In the genomic region with DNA sequence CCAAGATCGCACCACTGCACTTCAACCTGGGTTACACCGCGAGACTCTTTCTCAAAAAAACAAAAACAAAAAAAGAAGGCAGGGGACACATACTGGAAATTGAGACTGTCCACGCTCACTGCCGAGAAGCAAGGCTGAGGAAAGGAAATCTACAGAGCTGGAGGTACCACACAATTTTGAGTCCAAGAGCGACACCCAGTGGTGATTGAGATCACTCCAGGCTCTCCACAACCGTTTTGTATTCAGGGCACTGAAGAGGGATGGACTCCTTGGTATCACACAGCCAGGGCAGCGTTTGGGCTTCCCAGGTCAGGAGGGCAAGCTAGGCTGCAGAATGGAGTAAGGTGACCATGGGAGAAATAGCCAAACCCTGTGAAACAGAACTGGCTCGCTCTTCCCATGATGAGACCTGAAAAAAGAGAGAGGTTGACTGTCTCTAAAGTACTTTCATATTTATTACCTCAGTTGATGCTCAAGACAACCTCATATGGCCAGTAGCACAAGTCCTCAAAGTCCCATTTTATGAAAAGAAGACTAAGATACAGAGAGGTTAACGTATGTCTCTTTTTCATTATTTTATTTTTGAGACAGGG, we compare ENCODE assay signal across 8 cellular contexts.
DNase-seq lines count a peak whose midpoint lies in the region; ATAC-seq lines count a peak whose summit lies in the region.

No MANE protein-coding gene starts in this region.

- no peak overlapping the region for H3K27ac ChIP-seq in SJSA1

- ATAC-seq in GM21576 (IDR thresholded peaks at IDR 0.05; ENCODE audit: unreplicated experiment) (peak; percentile 73), GM21515 (IDR thresholded peaks at IDR 0.05; ENCODE audit: unreplicated experiment) (no peak)

- no peaks in the 10 kb centered on the region for H3K9me3 Mint-ChIP-seq in activated naive CD4-positive, alpha-beta T cell treated with anti-CD3 and anti-CD28 coated beads for 36 hours

- H3K27me3 ChIP-seq in SJSA1 (replicated peaks) = peaks cover 19% of the 10 kb centered on the region

- CTCF ChIA-PET in activated naive CD4-positive, alpha-beta T cell treated with anti-CD3 and anti-CD28 coated beads for 36 hours (lab: Charles Lee) = interaction anchor here (0.6 to 2.5 kb wide), 8 partner anchors 9 to 617 kb away, joined by 3 to 17 read pairs (median 6); a partner anchor contains a TSS

- no peaks in the 10 kb centered on the region for H3K9me3 ChIP-seq in SJSA1 (replicated peaks)

- no peaks in the 10 kb centered on the region for H3K36me3 Mint-ChIP-seq in activated naive CD4-positive, alpha-beta T cell treated with anti-CD3 and anti-CD28 coated beads for 36 hours (ENCODE audit: low read depth)

- peaks cover 9% of the 10 kb centered on the region for H3K27me3 Mint-ChIP-seq in activated naive CD4-positive, alpha-beta T cell treated with anti-CD3 and anti-CD28 coated beads for 36 hours (ENCODE audit: low read depth)

- no peaks in the 10 kb centered on the region for H3K4me1 ChIP-seq in SJSA1 (replicated peaks)

- H3K36me3 ChIP-seq in SJSA1 = no peaks in the 10 kb centered on the region

- no peak overlapping the region for H3K4me3 Mint-ChIP-seq in activated naive CD4-positive, alpha-beta T cell treated with anti-CD3 and anti-CD28 coated beads for 36 hours

- no peaks in the 10 kb centered on the region for H3K4me1 Mint-ChIP-seq in activated naive CD4-positive, alpha-beta T cell treated with anti-CD3 and anti-CD28 coated beads for 36 hours (ENCODE audit: low read depth)

- intact Hi-C loops in activated naive CD4-positive, alpha-beta T cell treated with anti-CD3 and anti-CD28 coated beads for 36 hours (cut with micrococcal nuclease) = loop anchor here (1.0 to 5.0 kb wide), 4 partner anchors 46 to 1114 kb away; no protein-coding TSS in a partner anchor
- intact Hi-C loops in posterior cingulate gyrus (cut with DNase I) = loop anchor here (5.0 kb wide), 1 partner anchor 1115 kb away; no protein-coding TSS in a partner anchor

- no peak overlapping the region for H3K4me3 ChIP-seq in SJSA1

- DNase-seq in CD1c-positive myeloid dendritic cell (ENCODE audit: extremely low spot score) (peak; percentile 55), NCI-H1092 treated with DMSO at 0.1 percent for 48 hours (lab: John Stamatoyannopoulos, UW) (peak; percentile 74), SJSA1 (ENCODE audit: low read depth in 1 of 2, low spot score in 2 of 2) (peak; percentile 54 to 62), glomerular endothelial cell (ENCODE audit: extremely low read depth, low read depth, low spot score) (peak; percentile 29), posterior cingulate gyrus (peak; percentile 46 to 94 (median 75))
- peak; percentile 84 for DNase-seq in activated naive CD4-positive, alpha-beta T cell treated with anti-CD3 and anti-CD28 coated beads for 36 hours

- no peak overlapping the region for H3K27ac Mint-ChIP-seq in activated naive CD4-positive, alpha-beta T cell treated with anti-CD3 and anti-CD28 coated beads for 36 hours

Comparison
In these comparisons a context has a peak if more than half of its experiments do, and no peak if none do; other contexts are left out.
1. DNase-seq: peak in every context shown above with its lines; median percentile 84 in activated naive CD4-positive, alpha-beta T cell treated with anti-CD3 and anti-CD28 coated beads for 36 hours; 75 in posterior cingulate gyrus; 74 in NCI-H1092 treated with DMSO at 0.1 percent for 48 hours; 58 in SJSA1; 55 in CD1c-positive myeloid dendritic cell; 29 in glomerular endothelial cell.